In the genomic region with DNA sequence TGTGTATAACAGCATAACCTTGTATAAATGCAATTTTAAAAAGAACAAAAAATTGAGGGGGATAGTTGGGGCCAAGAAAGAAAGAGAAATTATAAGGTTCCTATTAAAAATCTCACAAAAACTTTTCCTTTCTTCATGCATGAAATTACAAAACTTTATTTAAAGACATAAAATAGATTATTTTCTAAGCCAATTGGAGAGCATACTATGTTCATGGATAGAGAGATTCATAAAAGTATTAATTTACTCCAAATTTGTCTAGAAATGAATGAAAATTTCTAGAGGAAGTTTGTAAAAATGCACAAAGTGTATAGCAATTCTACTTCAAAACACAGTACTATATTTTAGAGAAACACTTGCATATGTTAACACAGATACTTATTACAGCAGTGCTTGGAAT, we compare ENCODE assay signal across 26 cellular contexts.
"Had no signal": no experiment of that assay in that cellular context is flagged by ENCODE, and none has a peak within 500 bp of the region (broad histone marks: within the 10 kb centered on the region; RNA-seq: fewer than 3 reads in every experiment).

No MANE protein-coding gene starts in this region.

- H3K4me1 ChIP-seq: colonic mucosa had no signal

- DNase-seq: colonic mucosa; cortex of kidney; dermis blood vessel endothelial cell; dorsolateral prefrontal cortex; effector CD4-positive, alpha-beta T cell; effector CD8-positive, alpha-beta T cell; effector memory CD4-positive, alpha-beta T cell; effector memory CD8-positive, alpha-beta T cell; endodermal cell; erythroblast; esophagus squamous epithelium; foreskin fibroblast; foreskin keratinocyte; foreskin melanocyte; gastrocnemius medialis; glutamatergic neuron; head of caudate nucleus; heart left ventricle; heart right ventricle had no signal

- H3K27ac ChIP-seq: colonic mucosa, coronary artery, dorsolateral prefrontal cortex, epithelial cell of prostate, esophagus muscularis mucosa, esophagus squamous epithelium, foreskin keratinocyte, gastrocnemius medialis, gastroesophageal sphincter, heart left ventricle, heart right ventricle had no signal

- H3K4me3 ChIP-seq: colonic mucosa, coronary artery, dorsolateral prefrontal cortex, esophagus muscularis mucosa, esophagus squamous epithelium, gastroesophageal sphincter, heart left ventricle, heart right ventricle had no signal

- H3K27me3 ChIP-seq: colonic mucosa, dorsolateral prefrontal cortex, esophagus muscularis mucosa, esophagus squamous epithelium, foreskin keratinocyte, gastrocnemius medialis, gastroesophageal sphincter, heart left ventricle, heart right ventricle had no signal

- ATAC-seq: effector memory CD8-positive, alpha-beta T cell; esophagus mucosa; foreskin keratinocyte; gastrocnemius medialis; gastroesophageal sphincter; heart left ventricle; heart right ventricle had no signal

- H3K9me3 ChIP-seq: colonic mucosa, esophagus squamous epithelium, gastrocnemius medialis, gastroesophageal sphincter had no signal

- FAIRE-seq: endothelial cell of umbilical vein, frontal cortex had no signal

- H3K36me3 ChIP-seq: colonic mucosa, esophagus muscularis mucosa, esophagus squamous epithelium, gastrocnemius medialis, gastroesophageal sphincter, heart left ventricle, heart right ventricle had no signal
